In the genomic region with DNA sequence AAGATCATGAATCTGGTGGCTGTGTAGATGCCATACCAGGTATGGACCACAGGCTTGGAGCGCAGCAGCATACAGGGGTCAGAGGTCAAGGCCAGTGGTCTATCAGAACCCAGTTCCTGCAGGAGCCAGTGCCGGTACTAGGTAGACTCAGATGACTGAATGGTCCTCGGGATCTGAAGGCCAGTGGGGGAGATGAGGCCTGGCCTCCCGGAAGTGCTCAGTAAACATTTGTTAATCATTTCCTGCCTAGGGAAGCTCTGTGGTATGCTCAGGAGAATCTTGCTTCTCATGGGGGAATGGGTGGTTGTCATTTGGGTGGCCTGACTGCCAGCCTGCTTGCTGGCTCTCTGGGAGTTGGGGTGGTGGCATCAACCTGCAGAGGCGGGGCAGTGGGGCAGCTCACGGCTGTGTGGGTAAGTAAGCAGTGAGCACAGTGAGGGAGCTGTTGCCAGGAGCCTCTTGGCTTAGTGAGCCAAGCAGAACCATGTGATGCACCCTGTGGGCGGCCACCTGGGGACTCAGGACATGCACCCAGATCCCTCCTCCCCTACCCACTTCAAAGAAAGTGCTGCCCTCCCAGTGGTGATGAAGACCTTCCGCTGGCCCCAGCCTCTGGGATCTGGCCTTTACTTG, we compare ENCODE assay signal across 8 cellular contexts.
DNase-seq lines count a peak whose midpoint lies in the region; ATAC-seq and TF ChIP-seq lines count a peak whose summit lies in the region.

No MANE protein-coding gene starts in this region.

- H3K4me3 ChIP-seq in brain microvascular endothelial cell (ENCODE audit: low read depth, low read length), result no peak overlapping the region

- no peaks in the 10 kb centered on the region for H3K27me3 ChIP-seq in brain microvascular endothelial cell (replicated peaks)

- H3K36me3 ChIP-seq in brain microvascular endothelial cell (replicated peaks), result no peaks in the 10 kb centered on the region

- H3K9me3 Mint-ChIP-seq in central memory CD8-positive, alpha-beta T cell, result no peaks in the 10 kb centered on the region

- H3K27me3 Mint-ChIP-seq in central memory CD8-positive, alpha-beta T cell, result no peaks in the 10 kb centered on the region

- H3K4me3 Mint-ChIP-seq in central memory CD8-positive, alpha-beta T cell, result peak overlapping the region; percentile 57

- TF ChIP-seq CTCF in brain microvascular endothelial cell (IDR thresholded peaks at IDR 0.05; ENCODE audit: low read depth, low read length, missing control alignments), result no peak

- peak; percentile 64 for DNase-seq in NK-92 treated with Interleukin-12 subunit alpha and Interleukin-12 subunit beta, amount 100 ng/mL, for 24 hours (lab: John Stamatoyannopoulos, UW)
- DNase-seq in NK-92 (lab: John Stamatoyannopoulos, UW; ENCODE audit: unreplicated experiment) (no peak), SW 1271 (lab: John Stamatoyannopoulos, UW) (peak; percentile 15 to 54), brain microvascular endothelial cell (no peak), NCI-H82 treated with DMSO at 0.1 percent for 48 hours (lab: John Stamatoyannopoulos, UW; ENCODE audit: unreplicated experiment) (no peak)
- DNase-seq in central memory CD8-positive, alpha-beta T cell (ENCODE audit: low spot score in 2 of 2), result peak; percentile 35 to 47
- DNase-seq in stimulated activated CD4-positive, alpha-beta T cell treated with anti-CD3 and anti-CD28 coated beads, Interleukin-15, amount 100 ng/mL, for 48 hours (ENCODE audit: low read depth in 2 of 2), result peak; percentile 50 to 52

- peaks cover 21% of the 10 kb centered on the region for H3K36me3 Mint-ChIP-seq in central memory CD8-positive, alpha-beta T cell (ENCODE audit: insufficient read depth)

- H3K4me1 Mint-ChIP-seq in central memory CD8-positive, alpha-beta T cell, result peaks cover 72% of the 10 kb centered on the region

- H3K27ac ChIP-seq in brain microvascular endothelial cell, result no peak overlapping the region

- peak overlapping the region; percentile 97 for H3K27ac Mint-ChIP-seq in central memory CD8-positive, alpha-beta T cell (ENCODE audit: low read depth)

- ATAC-seq in HG03103 (IDR thresholded peaks at IDR 0.05; ENCODE audit: low read depth, unreplicated experiment), result peak; percentile 46
- ATAC-seq in central memory CD8-positive, alpha-beta T cell (replicated peaks; ENCODE audit: extremely low read depth, poor library complexity, severe bottlenecking), result peak; percentile 20

- in situ Hi-C loops in brain microvascular endothelial cell (cut with HindIII; ENCODE audit: low pct_ligation_motif_present, low sequenced_read_pairs), result no loop called here

Comparison
In these comparisons a context has a peak if more than half of its experiments do, and no peak if none do; other contexts are left out.
1. DNase-seq: peak in NK-92 treated with Interleukin-12 subunit alpha and Interleukin-12 subunit beta, amount 100 ng/mL, for 24 hours (single experiment), SW 1271 (2 of 2), central memory CD8-positive, alpha-beta T cell (2 of 2) and stimulated activated CD4-positive, alpha-beta T cell treated with anti-CD3 and anti-CD28 coated beads, Interleukin-15, amount 100 ng/mL, for 48 hours (2 of 2); none in NK-92 (single experiment), brain microvascular endothelial cell (single experiment) and NCI-H82 treated with DMSO at 0.1 percent for 48 hours (single experiment).